ENCODE assay signal across 8 cellular contexts in the genomic region with DNA sequence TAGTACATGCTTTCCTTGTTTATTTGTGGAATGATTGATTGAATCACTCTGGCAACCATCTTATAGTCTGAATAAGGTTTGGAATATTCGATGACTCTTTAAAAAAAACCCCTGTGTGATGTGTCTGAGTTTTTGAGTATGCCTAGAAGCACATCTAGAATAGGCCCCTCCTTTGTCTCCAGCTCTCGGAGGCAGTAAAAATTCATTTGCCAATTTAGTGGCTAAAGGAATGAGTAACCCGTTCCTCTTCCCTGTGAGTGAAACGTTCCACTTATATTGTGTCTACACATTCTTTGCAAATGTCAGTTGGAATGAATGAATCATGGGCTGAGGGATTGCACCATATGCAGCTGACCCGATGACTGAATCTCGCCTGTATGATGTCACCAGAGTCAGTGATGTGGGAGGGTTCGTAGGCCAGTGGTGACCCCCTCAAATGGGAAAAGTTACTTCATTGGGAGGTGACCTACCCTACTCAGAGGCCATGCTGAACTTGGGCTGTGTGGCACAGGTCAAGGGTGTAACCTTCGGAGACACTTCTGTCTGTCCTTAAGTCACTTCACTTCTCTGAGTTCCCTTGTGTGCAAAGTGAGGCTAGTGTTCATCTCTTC. TPM values are rescaled to one million over a fixed set of nuclear protein-coding genes. Genes with fewer than 3 reads are reported as not detected.
DNase-seq lines count a peak whose midpoint lies in the region; ATAC-seq and TF ChIP-seq lines count a peak whose summit lies in the region.

No MANE protein-coding gene starts in this region.

- peaks cover 22% of the 10 kb centered on the region for H3K4me1 ChIP-seq in RWPE2 (ENCODE audit: insufficient read depth, poor library complexity, severe bottlenecking)

- no peaks in the 10 kb centered on the region for H3K36me3 Mint-ChIP-seq in T-cell

- no peaks in the 10 kb centered on the region for H3K9me3 Mint-ChIP-seq in T-cell

- ATAC-seq in RWPE2 (ENCODE audit: low read depth) (peak; percentile 91), esophagus mucosa (peak; percentile 78), HG03442 (IDR thresholded peaks at IDR 0.05; ENCODE audit: unreplicated experiment) (no peak), T-cell (replicated peaks in 1 of 4) (no peak)

- H3K36me3 ChIP-seq in RWPE2 (ENCODE audit: low read depth), result no peaks in the 10 kb centered on the region

- CTCF ChIA-PET in T-cell (lab: Charles Lee), result no interaction called here

- H3K4me1 Mint-ChIP-seq in T-cell, result peaks cover 4% of the 10 kb centered on the region in 3 donors

- peaks cover 43 to 57% of the 10 kb centered on the region in 2 donors for H3K27me3 Mint-ChIP-seq in T-cell

- DNase-seq in activated CD4-positive, alpha-beta T cell treated with anti-CD3 and anti-CD28 coated beads, Interleukin-2, amount 50 U/mL, for 48 hours, result peak; percentile 46 to 64
- no peak for DNase-seq in activated CD4-positive, alpha-beta T cell treated with anti-CD3 and anti-CD28 coated beads for 4 hours
- no peak for DNase-seq in RWPE2 (ENCODE audit: low spot score)
- DNase-seq in stimulated activated CD4-positive, alpha-beta T cell treated with anti-CD3 and anti-CD28 coated beads, TNF-alpha, amount 100 ng/mL, for 48 hours (ENCODE audit: low read depth in 3 of 3), result peak; percentile 41 to 44 (median 41)
- DNase-seq in NCI-H510A (lab: John Stamatoyannopoulos, UW), result no peak
- DNase-seq in T-cell, result no peak

- TF ChIP-seq CTCF in RWPE2 (IDR thresholded peaks at IDR 0.05; ENCODE audit: poor library complexity, severe bottlenecking), result no peak

- no peaks in the 10 kb centered on the region for H3K9me3 ChIP-seq in RWPE2 (ENCODE audit: severe bottlenecking)

- no peak overlapping the region for H3K4me3 Mint-ChIP-seq in T-cell

- H3K27me3 ChIP-seq in RWPE2 (ENCODE audit: insufficient read depth, poor library complexity, severe bottlenecking), result no peaks in the 10 kb centered on the region

- H3K4me3 ChIP-seq in RWPE2 (ENCODE audit: severe bottlenecking), result no peak overlapping the region

- no peak overlapping the region for H3K27ac Mint-ChIP-seq in T-cell

- H3K27ac ChIP-seq in RWPE2 (ENCODE audit: poor library complexity, severe bottlenecking), result peak overlapping the region; percentile 83

- POLR2A ChIA-PET in T-cell (lab: Charles Lee), result no interaction called here

RNA-seq across cellular contexts. Expression of a gene that starts 21.6 kb away (rescaled TPM):
- total RNA-seq in esophagus mucosa (4.1 TPM), T-cell (1 to 10 TPM; 2.6 to 8.3 (median 7.6) TPM)

RNA-seq across cellular contexts. Expression of a gene that starts 21.8 kb away (rescaled TPM):
- total RNA-seq in esophagus mucosa (33.9 TPM), T-cell (10 to 100 TPM; 23.1 to 37.6 (median 33.4) TPM)

RNA-seq across cellular contexts. Expression of a gene that starts 42.7 kb away (rescaled TPM):
- total RNA-seq in esophagus mucosa (9.9 TPM), T-cell (under 1 TPM in 3 of 5 donors, not detected in 2; 0.35 to 0.82 (median 0.82) TPM)

RNA-seq across cellular contexts. Expression of a gene that starts 48.9 kb away (rescaled TPM):
- total RNA-seq in esophagus mucosa (42.3 TPM), T-cell (10 to 100 TPM; 57.4 to 66.8 (median 61.7) TPM)

Comparison
In these comparisons a context has a peak if more than half of its experiments do, and no peak if none do; other contexts are left out.
1. DNase-seq: peak in activated CD4-positive, alpha-beta T cell treated with anti-CD3 and anti-CD28 coated beads, Interleukin-2, amount 50 U/mL, for 48 hours (2 of 2) and stimulated activated CD4-positive, alpha-beta T cell treated with anti-CD3 and anti-CD28 coated beads, TNF-alpha, amount 100 ng/mL, for 48 hours (3 of 3); none in activated CD4-positive, alpha-beta T cell treated with anti-CD3 and anti-CD28 coated beads for 4 hours (0 of 2), RWPE2 (single experiment), NCI-H510A (single experiment) and T-cell (0 of 34).
2. ATAC-seq: peak in RWPE2 (single experiment) and esophagus mucosa (single experiment); none in HG03442 (single experiment) and T-cell (0 of 4).